In the genomic region with DNA sequence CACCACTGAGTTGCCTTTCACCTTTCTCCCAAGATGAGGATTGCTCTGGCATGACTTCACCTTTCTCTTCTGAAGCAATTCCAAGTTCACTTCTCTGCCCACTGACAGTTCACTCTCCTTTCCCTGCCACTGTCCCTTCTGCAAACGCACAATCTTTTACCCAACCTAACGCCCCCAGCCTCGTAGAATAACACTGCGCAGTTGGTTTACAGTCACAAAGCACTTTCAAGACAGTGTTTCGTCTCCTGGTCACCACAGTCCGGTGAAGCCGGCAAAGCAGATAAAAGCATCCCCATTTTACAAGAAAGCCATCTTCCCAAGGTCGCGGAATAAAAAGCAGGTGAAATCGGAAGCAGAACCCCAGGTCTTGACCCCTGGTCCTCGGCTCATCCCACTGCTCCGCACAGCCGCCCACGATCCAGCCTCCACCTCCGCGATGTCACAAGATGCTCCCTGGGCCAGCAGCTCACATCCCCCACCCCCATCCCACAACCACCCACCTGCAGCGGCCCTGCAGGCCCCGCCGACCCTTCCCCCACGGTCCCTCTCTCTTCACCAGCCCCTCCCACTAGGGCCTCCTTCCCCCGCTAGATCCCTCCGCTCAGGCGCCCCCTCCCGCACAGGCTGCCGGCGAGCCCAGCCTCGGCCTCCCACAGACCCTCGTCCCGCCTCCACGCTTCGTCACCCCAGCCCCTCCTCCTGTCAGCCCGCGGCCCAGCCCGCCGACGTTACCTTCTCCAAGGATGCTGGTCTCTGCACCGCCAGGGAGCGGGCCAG, we compare ENCODE assay signal across 8 cellular contexts. TPM values are rescaled to one million over a fixed set of nuclear protein-coding genes. Genes with fewer than 3 reads are reported as not detected.
A peak's percentile ranks its signal among the peaks of the same experiment; 100 is the strongest.
DNase-seq lines count a peak whose midpoint lies in the region; ATAC-seq and TF ChIP-seq lines count a peak whose summit lies in the region.

No MANE protein-coding gene starts in this region.

- H3K9me3 Mint-ChIP-seq in HFFc6 (no peaks in the 10 kb centered on the region), type B pancreatic cell (no peaks in the 10 kb centered on the region)

- H3K36me3 ChIP-seq in adrenal gland (replicated peaks in 1 of 2), result no peaks in the 10 kb centered on the region

- 1% methylated on average over 16 to 38 of the region's 38 CpGs for WGBS in adrenal gland, 4 donors

- H3K4me1 Mint-ChIP-seq in HFFc6 (ENCODE audit: low read depth) (peaks cover 35% of the 10 kb centered on the region), type B pancreatic cell (ENCODE audit: unreplicated experiment) (peaks cover 41% of the 10 kb centered on the region)

- peak in 1 of 2 donors; percentile 3 for TF ChIP-seq POLR2A in adrenal gland (IDR thresholded peaks at IDR 0.05)

- H3K36me3 Mint-ChIP-seq in HFFc6 (ENCODE audit: low read depth) (no peaks in the 10 kb centered on the region), type B pancreatic cell (peaks cover 5% of the 10 kb centered on the region)

- peaks cover 18 to 53% of the 10 kb centered on the region in 2 donors for H3K4me1 ChIP-seq in adrenal gland (replicated peaks in 1 of 2)

- H3K27ac Mint-ChIP-seq in HFFc6, result peak overlapping the region; percentile 76
- H3K27ac Mint-ChIP-seq in type B pancreatic cell, result peak overlapping the region; percentile 77

- no peaks in the 10 kb centered on the region; the same call in 1 of the 2 replicates for H3K27me3 Mint-ChIP-seq in HFFc6 (ENCODE audit: insufficient read depth)
- H3K27me3 Mint-ChIP-seq in type B pancreatic cell, result no peaks in the 10 kb centered on the region

- POLR2A ChIA-PET in GM10248 (lab: Yijun Ruan, JAX), result no interaction called here

- no peaks in the 10 kb centered on the region for H3K27me3 ChIP-seq in adrenal gland

- ATAC-seq in left cardiac atrium, result peak; percentile 84 to 85

- intact Hi-C loops in adrenal gland (cut with DNase I), result no loop called here
- intact Hi-C loops in left cardiac atrium (cut with DNase I), result no loop called here
- intact Hi-C loops in posterior cingulate gyrus (cut with DNase I), result loop anchor here (1.0 to 5.0 kb wide), 3 partner anchors 59 to 144 kb away; a partner anchor contains a TSS

- peak overlapping the region; percentile 22 to 97 (median 88) for H3K4me3 ChIP-seq in adrenal gland

- CTCF ChIA-PET in GM10248 (lab: Yijun Ruan, JAX), result no interaction called here

- DNase-seq in GM10248 (ENCODE audit: extremely low spot score) (peak; percentile 86), HFFc6 (peak; percentile 74), NAMALWA (ENCODE audit: low spot score) (peak; percentile 79), SW480 (ENCODE audit: low spot score) (peak; percentile 50), adrenal gland (peak; percentile 79 to 91 (median 86)), left cardiac atrium (peak; percentile 91), posterior cingulate gyrus (peak; percentile 62 to 97 (median 76)), type B pancreatic cell (ENCODE audit: extremely low spot score, unreplicated experiment) (peak; percentile 93)

- H3K27ac ChIP-seq in adrenal gland, result peak overlapping the region; percentile 74 to 97 (median 91)

- no peaks in the 10 kb centered on the region for H3K9me3 ChIP-seq in adrenal gland (replicated peaks in 1 of 3)

- H3K4me3 Mint-ChIP-seq in HFFc6, result peak overlapping the region; percentile 92
- H3K4me3 Mint-ChIP-seq in type B pancreatic cell, result peak overlapping the region; percentile 92

- TF ChIP-seq CTCF in GM10248 (IDR thresholded peaks at IDR 0.05; ENCODE audit: control extremely low read depth, extremely low read depth, low read depth, missing control alignments) (no peak), HFFc6 (IDR thresholded peaks at IDR 0.05) (no peak; the same call in 1 of the 2 replicates), adrenal gland (IDR thresholded peaks at IDR 0.05) (no peak), type B pancreatic cell (conservative IDR thresholded peaks at IDR 0.05) (no peak)

RNA-seq across cellular contexts. Expression of a gene that starts 0.6 kb away (rescaled TPM):
- 10 to 100 TPM; 51.0 to 61.3 (median 57.2) TPM for total RNA-seq in HFFc6 (2021; fragmentation: NEBNext Ultra II Directional; extraction: Animal tissue kit (Norgen Biotek cat#: 25700))
- total RNA-seq in adrenal gland, result 100 to 1,000 TPM in 2 of 8 donors, 10 to 100 TPM in 6; 79.9 to 134 (median 91.1) TPM
- 10 to 100 TPM; 38.6 to 60.2 (median 39.5) TPM for polyA plus RNA-seq in adrenal gland
- 10 to 100 TPM; 52.6 to 57.5 TPM for total RNA-seq in left cardiac atrium
- total RNA-seq in type B pancreatic cell (ENCODE audit: low replicate concordance), result 119 and 120 TPM in 2 replicates

RNA-seq across cellular contexts. Expression of a gene that starts 0.8 kb away (rescaled TPM):
- total RNA-seq in HFFc6 (2021; fragmentation: NEBNext Ultra II Directional; extraction: Animal tissue kit (Norgen Biotek cat#: 25700)), result 10 to 100 TPM; 34.2 to 40.7 (median 38.0) TPM
- total RNA-seq in adrenal gland, result 10 to 100 TPM; 15.1 to 35.2 (median 28.9) TPM
- polyA plus RNA-seq in adrenal gland, result 10 to 100 TPM; 16.6 to 76.5 (median 19.0) TPM
- 10 to 100 TPM; 25.4 to 27.9 TPM for total RNA-seq in left cardiac atrium
- total RNA-seq in type B pancreatic cell (ENCODE audit: low replicate concordance), result 19.0 and 20.4 TPM in 2 replicates

RNA-seq across cellular contexts. Expression of a gene that starts 59.2 kb away (rescaled TPM):
- 10 to 100 TPM; 44.0 to 51.5 (median 47.6) TPM for total RNA-seq in HFFc6 (2021; fragmentation: NEBNext Ultra II Directional; extraction: Animal tissue kit (Norgen Biotek cat#: 25700))
- total RNA-seq in adrenal gland, result 10 to 100 TPM; 40.1 to 69.1 (median 52.7) TPM
- 10 to 100 TPM; 15.6 to 33.3 (median 25.3) TPM for polyA plus RNA-seq in adrenal gland
- total RNA-seq in left cardiac atrium, result 10 to 100 TPM; 48.7 to 50.2 TPM
- 64.9 and 78.1 TPM in 2 replicates for total RNA-seq in type B pancreatic cell (ENCODE audit: low replicate concordance)

Comparison
In these comparisons a context has a peak if more than half of its experiments do, and no peak if none do; other contexts are left out.
1. Peak in every context shown above with its lines: DNase-seq, ATAC-seq, H3K4me3 ChIP-seq and H3K27ac ChIP-seq.